8 cellular contexts compared by ENCODE assay signal in the genomic region with DNA sequence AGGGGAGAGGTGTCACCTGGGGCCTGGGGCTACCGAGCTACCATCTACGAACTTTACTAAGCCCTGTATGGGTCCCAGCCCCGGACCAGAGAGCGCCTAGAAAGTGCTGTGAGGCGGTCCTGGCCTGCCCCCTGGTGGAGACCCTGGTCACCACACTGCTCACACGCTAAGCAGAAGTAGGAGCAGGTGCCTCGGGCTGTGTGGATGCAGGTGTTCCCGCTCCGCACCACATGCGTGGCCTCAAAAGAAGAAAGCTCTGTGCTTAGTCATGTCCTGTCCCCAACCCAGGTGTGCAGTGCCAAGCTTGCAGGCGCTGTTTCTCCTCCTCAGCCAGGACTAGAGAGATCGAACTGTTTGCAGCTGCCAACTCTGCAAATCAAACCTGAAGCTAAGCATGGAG. TPM values are rescaled to one million over a fixed set of nuclear protein-coding genes. Genes with fewer than 3 reads are reported as not detected.
DNase-seq lines count a peak whose midpoint lies in the region; ATAC-seq, FAIRE-seq and TF ChIP-seq lines count a peak whose summit lies in the region.
"Not testable (repeated sequence)": the region's sequence is repeated elsewhere in the genome, so short reads cannot be mapped to it uniquely, and the experiment has no call there.

No MANE protein-coding gene starts in this region.

- intact Hi-C loops in A673 (cut with micrococcal nuclease; ENCODE audit: unreplicated experiment) = loop anchor here (10.0 kb wide), 1 partner anchor 149 kb away; no protein-coding TSS in a partner anchor
- intact Hi-C loops in activated T-helper 2 cell treated with anti-CD3 and anti-CD28 coated beads, Interferon-gamma antibody, Interleukin-2, Interleukin-4, amounts not matched to agents 10 μg/mL and 5 μg/mL and 100 μg/mL, durations not matched to agents 14 hours and 24 hours and 36 hours (cut with micrococcal nuclease); HepG2 (cut with micrococcal nuclease; ENCODE audit: unreplicated experiment): not testable (repeated sequence)

- not testable (repeated sequence) for H4K20me1 ChIP-seq in HepG2 (ENCODE audit: insufficient read depth, low read length); smooth muscle cell (ENCODE audit: low read depth)

- not testable (repeated sequence) for H3K27ac ChIP-seq in A673 (ENCODE audit: low read depth, low read length, poor library complexity, severe bottlenecking); HepG2 (ENCODE audit: extremely low read length, insufficient read depth, low read length); smooth muscle cell (ENCODE audit: low read depth)

- not testable (repeated sequence) for BruUV-seq in A673 (replicated peaks; lab: Mats Ljungman, UMichigan); HepG2 (replicated peaks; lab: Mats Ljungman, UMichigan)

- H3K79me2 ChIP-seq in HepG2 (ENCODE audit: insufficient read depth, low read length); smooth muscle cell (ENCODE audit: low read depth): not testable (repeated sequence)

- H3K9ac ChIP-seq in HepG2 (ENCODE audit: insufficient read depth, low read depth, low read length); smooth muscle cell (ENCODE audit: low read depth): not testable (repeated sequence)

- not testable (repeated sequence) for H3K27ac Mint-ChIP-seq in T-helper 17 cell; activated T-helper 2 cell treated with anti-CD3 and anti-CD28 coated beads, Interferon-gamma antibody, Interleukin-2, Interleukin-4, amounts not matched to agents 10 μg/mL and 5 μg/mL and 100 μg/mL, durations not matched to agents 14 hours and 24 hours and 36 hours; effector memory CD8-positive, alpha-beta T cell

- H3F3A ChIP-seq in smooth muscle cell (ENCODE audit: low read depth) = not testable (repeated sequence)

- DNase-seq in A673 (ENCODE audit: low spot score); GM12864 (ENCODE audit: low read depth); HepG2 (ENCODE audit: low spot score); smooth muscle cell (lab: John Stamatoyannopoulos, UW; ENCODE audit: unreplicated experiment): not testable (repeated sequence)
- DNase-seq in NCI-H2029 (lab: John Stamatoyannopoulos, UW) (peak; percentile 25), T-helper 17 cell (peak in 2 of 3 donors; percentile 19 to 33)
- peak; percentile 43 for DNase-seq in activated T-helper 2 cell treated with anti-CD3 and anti-CD28 coated beads, Interferon-gamma antibody, Interleukin-2, Interleukin-4, amounts not matched to agents 10 μg/mL and 5 μg/mL and 100 μg/mL, durations not matched to agents 14 hours and 24 hours and 36 hours (ENCODE audit: low spot score)
- peak in 2 of 3 experiments; percentile 22 to 31 for DNase-seq in effector memory CD8-positive, alpha-beta T cell

- 60% methylated on average over 2 of the region's 12 CpGs for WGBS in HepG2 (ENCODE audit: low lambda C conversion rate)
- 31% methylated on average over 12 of the region's 12 CpGs for WGBS in smooth muscle cell (ENCODE audit: low lambda C conversion rate)

- peaks cover 24% of the 10 kb centered on the region for H3K4me1 Mint-ChIP-seq in T-helper 17 cell
- H3K4me1 Mint-ChIP-seq in activated T-helper 2 cell treated with anti-CD3 and anti-CD28 coated beads, Interferon-gamma antibody, Interleukin-2, Interleukin-4, amounts not matched to agents 10 μg/mL and 5 μg/mL and 100 μg/mL, durations not matched to agents 14 hours and 24 hours and 36 hours (ENCODE audit: low read depth) = peaks cover 13% of the 10 kb centered on the region
- H3K4me1 Mint-ChIP-seq in effector memory CD8-positive, alpha-beta T cell (ENCODE audit: low read depth in 2 of 2) = peaks cover 24 to 30% of the 10 kb centered on the region in 2 donors

- H3K36me3 ChIP-seq in A673 (ENCODE audit: insufficient read depth, low read length, poor library complexity, severe bottlenecking); HepG2 (replicated peaks in 1 of 2; ENCODE audit: control insufficient read depth in 1 of 2, insufficient read depth in 2 of 2, low read length in 2 of 2); smooth muscle cell (ENCODE audit: low read depth): not testable (repeated sequence)

- CTCF ChIA-PET in A673 (lab: Charles Lee) = not testable (repeated sequence)
- CTCF ChIA-PET in HepG2 (lab: Yijun Ruan, JAX; ENCODE audit: low intra/inter-chr PET ratio, low total read pairs) = interaction anchor here (1.4 kb wide), 1 partner anchor 27 kb away, joined by 5 read pairs; no protein-coding TSS in a partner anchor

- TF ChIP-seq POLR2A in HepG2 (IDR thresholded peaks at IDR 0.05; ENCODE audit: insufficient read depth in 1 of 2, low read depth in 2 of 2, low read length in 2 of 2) = not testable (repeated sequence)

- H3K4me3 Mint-ChIP-seq in T-helper 17 cell; activated T-helper 2 cell treated with anti-CD3 and anti-CD28 coated beads, Interferon-gamma antibody, Interleukin-2, Interleukin-4, amounts not matched to agents 10 μg/mL and 5 μg/mL and 100 μg/mL, durations not matched to agents 14 hours and 24 hours and 36 hours (ENCODE audit: low read depth); effector memory CD8-positive, alpha-beta T cell: not testable (repeated sequence)

- peak; percentile 70 for TF ChIP-seq RAD21 in HepG2 (CRISPR knock-in tag; IDR thresholded peaks at IDR 0.05)

- POLR2A ChIA-PET in A673 (lab: Charles Lee; ENCODE audit: low non-redundant PET); HepG2 (lab: Yijun Ruan, JAX): not testable (repeated sequence)

- not testable (repeated sequence) for H3K36me3 Mint-ChIP-seq in T-helper 17 cell (ENCODE audit: low read depth); activated T-helper 2 cell treated with anti-CD3 and anti-CD28 coated beads, Interferon-gamma antibody, Interleukin-2, Interleukin-4, amounts not matched to agents 10 μg/mL and 5 μg/mL and 100 μg/mL, durations not matched to agents 14 hours and 24 hours and 36 hours (ENCODE audit: low read depth); effector memory CD8-positive, alpha-beta T cell (ENCODE audit: insufficient read depth)

- H3K4me1 ChIP-seq in A673 (ENCODE audit: insufficient read depth, low read length, poor library complexity, severe bottlenecking); HepG2 (ENCODE audit: insufficient read depth, low read length); smooth muscle cell (ENCODE audit: low read depth): not testable (repeated sequence)

- not testable (repeated sequence) for H3K4me2 ChIP-seq in HepG2 (ENCODE audit: low read depth, low read length); smooth muscle cell

- H3K27me3 ChIP-seq in A673 (replicated peaks; ENCODE audit: insufficient read depth, low read depth, low read length, poor library complexity); HepG2 (ENCODE audit: control insufficient read depth in 1 of 2, insufficient read depth in 2 of 2, low read length in 2 of 2); smooth muscle cell (ENCODE audit: low read depth): not testable (repeated sequence)

- H3K9me3 Mint-ChIP-seq in activated T-helper 2 cell treated with anti-CD3 and anti-CD28 coated beads, Interferon-gamma antibody, Interleukin-2, Interleukin-4, amounts not matched to agents 10 μg/mL and 5 μg/mL and 100 μg/mL, durations not matched to agents 14 hours and 24 hours and 36 hours; effector memory CD8-positive, alpha-beta T cell: not testable (repeated sequence)

- ATAC-seq in T-helper 17 cell; effector memory CD8-positive, alpha-beta T cell (replicated peaks); HepG2: not testable (repeated sequence)

- not testable (repeated sequence) for H3K4me3 ChIP-seq in A673 (ENCODE audit: low read depth, low read length, poor library complexity, severe bottlenecking); GM12864 (ENCODE audit: low read depth, low read length); HepG2 (replicated peaks in 1 of 3; ENCODE audit: insufficient read depth in 1 of 3, low read depth in 2 of 3, low read length in 3 of 3); smooth muscle cell

- in situ Hi-C loops in HepG2 (cut with HindIII; ENCODE audit: extremely low pct_ligation_motif_present, low pct_unique_long_range_greater_than_20kb) = not testable (repeated sequence)

- not testable (repeated sequence) for H2AFZ ChIP-seq in HepG2 (ENCODE audit: low read length); smooth muscle cell (ENCODE audit: low read depth)

- not testable (repeated sequence) for TF ChIP-seq EP300 in HepG2 (IDR thresholded peaks at IDR 0.05; ENCODE audit: low read depth in 2 of 2, low read length in 2 of 2); HepG2 (CRISPR knock-in tag; IDR thresholded peaks at IDR 0.05; ENCODE audit: borderline replicate concordance)

- H3K27me3 Mint-ChIP-seq in T-helper 17 cell; activated T-helper 2 cell treated with anti-CD3 and anti-CD28 coated beads, Interferon-gamma antibody, Interleukin-2, Interleukin-4, amounts not matched to agents 10 μg/mL and 5 μg/mL and 100 μg/mL, durations not matched to agents 14 hours and 24 hours and 36 hours (ENCODE audit: low read depth); effector memory CD8-positive, alpha-beta T cell: not testable (repeated sequence)

- TF ChIP-seq CTCF in A673 (conservative IDR thresholded peaks at IDR 0.05; ENCODE audit: low read depth, low read length) (peak; percentile 63), GM12864 (IDR thresholded peaks at IDR 0.05; ENCODE audit: low read depth, low read length, missing control alignments) (peak; percentile 63), HepG2 (CRISPR knock-in tag; IDR thresholded peaks at IDR 0.05) (peak; percentile 85), smooth muscle cell (IDR thresholded peaks at IDR 0.05; ENCODE audit: borderline replicate concordance, insufficient read depth, poor library complexity, severe bottlenecking) (peak; percentile 56)

- H3K9me3 ChIP-seq in A673 (ENCODE audit: low read depth, low read length, poor library complexity, severe bottlenecking); T-helper 17 cell (ENCODE audit: control insufficient read depth, low read length, poor library complexity, severe bottlenecking); HepG2 (ENCODE audit: low read length); smooth muscle cell (replicated peaks; ENCODE audit: low read depth): not testable (repeated sequence)

- not testable (repeated sequence) for FAIRE-seq in HepG2 (lab: Jason Lieb, UNC)

RNA-seq across cellular contexts. Expression of a gene that starts 10.1 kb away (rescaled TPM):
- total RNA-seq in A673 (2021) (1.4 and 2.4 TPM in 2 replicates), T-helper 17 cell (10 to 100 TPM; 24.7 to 27.2 TPM), HepG2 (2016; rRNA removed; fragmentation: Illumina TruSeq; extraction: Trizol) (2.3 and 8.8 TPM in 2 replicates), smooth muscle cell (17.5 and 18.3 TPM in 2 replicates)
- 12.3 and 14.1 TPM in 2 replicates for total RNA-seq in activated T-helper 2 cell treated with anti-CD3 and anti-CD28 coated beads, Interferon-gamma antibody, Interleukin-2, Interleukin-4, amounts not matched to agents 10 μg/mL and 5 μg/mL and 100 μg/mL, durations not matched to agents 14 hours and 24 hours and 36 hours
- total RNA-seq in HepG2 (2016; cell fraction: cytosol; rRNA removed; fragmentation: Illumina TruSeq; extraction: Trizol; ENCODE audit: low read depth) = 3.9 and 4.4 TPM in 2 replicates
- 2.9 and 9.2 TPM in 2 replicates for total RNA-seq in HepG2 (2016; cell fraction: insoluble cytoplasmic fraction; rRNA removed; fragmentation: Illumina TruSeq; extraction: Trizol)
- total RNA-seq in HepG2 (2016; cell fraction: membrane; rRNA removed; fragmentation: Illumina TruSeq; extraction: Trizol) = 4.6 and 5.3 TPM in 2 replicates
- total RNA-seq in HepG2 (2016; cell fraction: nucleus; rRNA removed; fragmentation: Illumina TruSeq; extraction: Trizol) = 10.8 and 10.9 TPM in 2 replicates
- polyA plus RNA-seq in HepG2 (2011; rRNA removed) (18.9 and 25.3 TPM in 2 replicates), smooth muscle cell (25.1 and 33.4 TPM in 2 replicates)
- polyA plus RNA-seq in HepG2 (2011; cell fraction: cytosol; rRNA removed) = 14.1 and 18.0 TPM in 2 replicates
- polyA plus RNA-seq in HepG2 (2011; cell fraction: nucleus; rRNA removed) = 71.1 and 107 TPM in 2 replicates
- 8.1 and 8.5 TPM in 2 replicates for polyA plus RNA-seq in HepG2 (2012)
- polyA plus RNA-seq in HepG2 (2016; cell fraction: cytosol; fragmentation: Illumina TruSeq; extraction: Trizol; ENCODE audit: low read depth) = 1.5 and 2.4 TPM in 2 replicates
- polyA plus RNA-seq in HepG2 (2016; cell fraction: insoluble cytoplasmic fraction; fragmentation: Illumina TruSeq; extraction: Trizol; ENCODE audit: low read depth) = 2.4 and 2.7 TPM in 2 replicates
- 3.0 and 3.2 TPM in 2 replicates for polyA plus RNA-seq in HepG2 (2016; cell fraction: membrane; fragmentation: Illumina TruSeq; extraction: Trizol; ENCODE audit: low read depth)
- 17.9 and 19.5 TPM in 2 replicates for polyA plus RNA-seq in HepG2 (2016; cell fraction: nucleus; fragmentation: Illumina TruSeq; extraction: Trizol; ENCODE audit: insufficient read depth, low read depth)
- polyA minus RNA-seq in HepG2 (2011; rRNA and poly(A)+ RNA removed; ENCODE audit: low replicate concordance) = 56.7 and 87.2 TPM in 2 replicates
- 10.2 and 12.8 TPM in 2 replicates for polyA minus RNA-seq in HepG2 (2011; cell fraction: cytosol; rRNA and poly(A)+ RNA removed)
- 7.0 and 9.1 TPM in 2 replicates for polyA minus RNA-seq in HepG2 (2011; cell fraction: nucleus; rRNA and poly(A)+ RNA removed)

RNA-seq across cellular contexts. Expression of a gene that starts 16.3 kb away (rescaled TPM):
- total RNA-seq in A673 (2021) (not detected in 2 replicates), T-helper 17 cell (1 to 10 TPM; 1.1 TPM), HepG2 (2016; rRNA removed; fragmentation: Illumina TruSeq; extraction: Trizol) (4.0 and 4.5 TPM in 2 replicates), smooth muscle cell (6.9 and 9.9 TPM in 2 replicates)
- total RNA-seq in activated T-helper 2 cell treated with anti-CD3 and anti-CD28 coated beads, Interferon-gamma antibody, Interleukin-2, Interleukin-4, amounts not matched to agents 10 μg/mL and 5 μg/mL and 100 μg/mL, durations not matched to agents 14 hours and 24 hours and 36 hours = not detected in 2 replicates
- total RNA-seq in HepG2 (2016; cell fraction: cytosol; rRNA removed; fragmentation: Illumina TruSeq; extraction: Trizol; ENCODE audit: low read depth) = 0.62 and 0.91 TPM in 2 replicates
- total RNA-seq in HepG2 (2016; cell fraction: insoluble cytoplasmic fraction; rRNA removed; fragmentation: Illumina TruSeq; extraction: Trizol) = 4.3 and 4.5 TPM in 2 replicates
- total RNA-seq in HepG2 (2016; cell fraction: membrane; rRNA removed; fragmentation: Illumina TruSeq; extraction: Trizol) = 2.2 and 2.4 TPM in 2 replicates
- total RNA-seq in HepG2 (2016; cell fraction: nucleus; rRNA removed; fragmentation: Illumina TruSeq; extraction: Trizol) = 1.6 and 2.1 TPM in 2 replicates
- polyA plus RNA-seq in HepG2 (2011; rRNA removed) (5.1 and 6.7 TPM in 2 replicates), smooth muscle cell (8.8 and 9.1 TPM in 2 replicates)
- polyA plus RNA-seq in HepG2 (2011; cell fraction: cytosol; rRNA removed) = 2.8 and 5.9 TPM in 2 replicates
- 5.1 and 6.8 TPM in 2 replicates for polyA plus RNA-seq in HepG2 (2011; cell fraction: nucleus; rRNA removed)
- polyA plus RNA-seq in HepG2 (2012) = 2.1 and 3.2 TPM in 2 replicates
- polyA plus RNA-seq in HepG2 (2016; cell fraction: cytosol; fragmentation: Illumina TruSeq; extraction: Trizol; ENCODE audit: low read depth) = 0.81 and 0.85 TPM in 2 replicates
- polyA plus RNA-seq in HepG2 (2016; cell fraction: insoluble cytoplasmic fraction; fragmentation: Illumina TruSeq; extraction: Trizol; ENCODE audit: low read depth) = 4.5 and 4.7 TPM in 2 replicates
- polyA plus RNA-seq in HepG2 (2016; cell fraction: membrane; fragmentation: Illumina TruSeq; extraction: Trizol; ENCODE audit: low read depth) = 1.9 and 2.1 TPM in 2 replicates
- polyA plus RNA-seq in HepG2 (2016; cell fraction: nucleus; fragmentation: Illumina TruSeq; extraction: Trizol; ENCODE audit: insufficient read depth, low read depth) = 4.1 and 4.6 TPM in 2 replicates
- 7.3 and 37.4 TPM in 2 replicates for polyA minus RNA-seq in HepG2 (2011; rRNA and poly(A)+ RNA removed; ENCODE audit: low replicate concordance)
- polyA minus RNA-seq in HepG2 (2011; cell fraction: cytosol; rRNA and poly(A)+ RNA removed) = 2.2 and 3.3 TPM in 2 replicates
- polyA minus RNA-seq in HepG2 (2011; cell fraction: nucleus; rRNA and poly(A)+ RNA removed) = 1.6 and 3.1 TPM in 2 replicates

RNA-seq across cellular contexts. Expression of a gene that starts 36.7 kb away (rescaled TPM):
- 220 and 234 TPM in 2 replicates for total RNA-seq in A673 (2021)
- total RNA-seq in T-helper 17 cell = 10 to 100 TPM; 59.5 to 64.2 TPM
- total RNA-seq in activated T-helper 2 cell treated with anti-CD3 and anti-CD28 coated beads, Interferon-gamma antibody, Interleukin-2, Interleukin-4, amounts not matched to agents 10 μg/mL and 5 μg/mL and 100 μg/mL, durations not matched to agents 14 hours and 24 hours and 36 hours = 125 and 139 TPM in 2 replicates
- total RNA-seq in HepG2 (2016; rRNA removed; fragmentation: Illumina TruSeq; extraction: Trizol) = 120 and 158 TPM in 2 replicates
- total RNA-seq in HepG2 (2016; cell fraction: cytosol; rRNA removed; fragmentation: Illumina TruSeq; extraction: Trizol; ENCODE audit: low read depth) = 120 and 122 TPM in 2 replicates
- total RNA-seq in HepG2 (2016; cell fraction: insoluble cytoplasmic fraction; rRNA removed; fragmentation: Illumina TruSeq; extraction: Trizol) = 111 and 153 TPM in 2 replicates
- 119 and 125 TPM in 2 replicates for total RNA-seq in HepG2 (2016; cell fraction: membrane; rRNA removed; fragmentation: Illumina TruSeq; extraction: Trizol)
- total RNA-seq in HepG2 (2016; cell fraction: nucleus; rRNA removed; fragmentation: Illumina TruSeq; extraction: Trizol) = 68.1 and 87.4 TPM in 2 replicates
- 96.7 and 101 TPM in 2 replicates for polyA plus RNA-seq in HepG2 (2011; rRNA removed)
- 77.4 and 163 TPM in 2 replicates for polyA plus RNA-seq in HepG2 (2011; cell fraction: cytosol; rRNA removed)
- polyA plus RNA-seq in HepG2 (2011; cell fraction: nucleus; rRNA removed) = 142 and 151 TPM in 2 replicates
- polyA plus RNA-seq in HepG2 (2012) = 65.2 and 96.9 TPM in 2 replicates
- polyA plus RNA-seq in HepG2 (2016; cell fraction: cytosol; fragmentation: Illumina TruSeq; extraction: Trizol; ENCODE audit: low read depth) = 109 and 135 TPM in 2 replicates
- 108 and 124 TPM in 2 replicates for polyA plus RNA-seq in HepG2 (2016; cell fraction: insoluble cytoplasmic fraction; fragmentation: Illumina TruSeq; extraction: Trizol; ENCODE audit: low read depth)
- 110 and 125 TPM in 2 replicates for polyA plus RNA-seq in HepG2 (2016; cell fraction: membrane; fragmentation: Illumina TruSeq; extraction: Trizol; ENCODE audit: low read depth)
- 158 and 161 TPM in 2 replicates for polyA plus RNA-seq in HepG2 (2016; cell fraction: nucleus; fragmentation: Illumina TruSeq; extraction: Trizol; ENCODE audit: insufficient read depth, low read depth)
- polyA minus RNA-seq in HepG2 (2011; rRNA and poly(A)+ RNA removed; ENCODE audit: low replicate concordance) = 172 and 212 TPM in 2 replicates
- polyA minus RNA-seq in HepG2 (2011; cell fraction: cytosol; rRNA and poly(A)+ RNA removed) = 66.2 and 72.5 TPM in 2 replicates
- 33.6 and 40.9 TPM in 2 replicates for polyA minus RNA-seq in HepG2 (2011; cell fraction: nucleus; rRNA and poly(A)+ RNA removed)
- 115 and 165 TPM in 2 replicates for total RNA-seq in smooth muscle cell
- 302 and 314 TPM in 2 replicates for polyA plus RNA-seq in smooth muscle cell

RNA-seq across cellular contexts. Expression of a gene that starts 45.0 kb away (rescaled TPM):
- total RNA-seq in A673 (2021) (15.0 and 18.4 TPM in 2 replicates), T-helper 17 cell (100 to 1,000 TPM; 187 to 207 TPM), HepG2 (2016; rRNA removed; fragmentation: Illumina TruSeq; extraction: Trizol) (9.9 and 48.0 TPM in 2 replicates), smooth muscle cell (37.2 and 39.7 TPM in 2 replicates)
- total RNA-seq in activated T-helper 2 cell treated with anti-CD3 and anti-CD28 coated beads, Interferon-gamma antibody, Interleukin-2, Interleukin-4, amounts not matched to agents 10 μg/mL and 5 μg/mL and 100 μg/mL, durations not matched to agents 14 hours and 24 hours and 36 hours = 148 and 154 TPM in 2 replicates
- 10.6 and 10.9 TPM in 2 replicates for total RNA-seq in HepG2 (2016; cell fraction: cytosol; rRNA removed; fragmentation: Illumina TruSeq; extraction: Trizol; ENCODE audit: low read depth)
- total RNA-seq in HepG2 (2016; cell fraction: insoluble cytoplasmic fraction; rRNA removed; fragmentation: Illumina TruSeq; extraction: Trizol) = 7.6 and 52.5 TPM in 2 replicates
- 8.3 and 8.4 TPM in 2 replicates for total RNA-seq in HepG2 (2016; cell fraction: membrane; rRNA removed; fragmentation: Illumina TruSeq; extraction: Trizol)
- 57.2 and 73.6 TPM in 2 replicates for total RNA-seq in HepG2 (2016; cell fraction: nucleus; rRNA removed; fragmentation: Illumina TruSeq; extraction: Trizol)
- polyA plus RNA-seq in HepG2 (2011; rRNA removed) (69.6 and 97.2 TPM in 2 replicates), smooth muscle cell (59.0 and 76.4 TPM in 2 replicates)
- polyA plus RNA-seq in HepG2 (2011; cell fraction: cytosol; rRNA removed) = 25.1 and 41.9 TPM in 2 replicates
- polyA plus RNA-seq in HepG2 (2011; cell fraction: nucleus; rRNA removed) = 1,399 and 1,906 TPM in 2 replicates
- 23.6 and 37.0 TPM in 2 replicates for polyA plus RNA-seq in HepG2 (2012)
- polyA plus RNA-seq in HepG2 (2016; cell fraction: cytosol; fragmentation: Illumina TruSeq; extraction: Trizol; ENCODE audit: low read depth) = 3.6 and 4.6 TPM in 2 replicates
- 7.3 and 10.3 TPM in 2 replicates for polyA plus RNA-seq in HepG2 (2016; cell fraction: insoluble cytoplasmic fraction; fragmentation: Illumina TruSeq; extraction: Trizol; ENCODE audit: low read depth)
- polyA plus RNA-seq in HepG2 (2016; cell fraction: membrane; fragmentation: Illumina TruSeq; extraction: Trizol; ENCODE audit: low read depth) = 5.5 and 6.6 TPM in 2 replicates
- polyA plus RNA-seq in HepG2 (2016; cell fraction: nucleus; fragmentation: Illumina TruSeq; extraction: Trizol; ENCODE audit: insufficient read depth, low read depth) = 176 and 189 TPM in 2 replicates
- 49.2 and 98.2 TPM in 2 replicates for polyA minus RNA-seq in HepG2 (2011; rRNA and poly(A)+ RNA removed; ENCODE audit: low replicate concordance)
- polyA minus RNA-seq in HepG2 (2011; cell fraction: cytosol; rRNA and poly(A)+ RNA removed) = 22.7 and 28.6 TPM in 2 replicates
- 100 and 121 TPM in 2 replicates for polyA minus RNA-seq in HepG2 (2011; cell fraction: nucleus; rRNA and poly(A)+ RNA removed)
